Comparison of ENCODE assay signal across 30 cellular contexts in genomic region chr7:94366163-94366562, GRCh38. TPM values are rescaled to one million over a fixed set of nuclear protein-coding genes. Genes with fewer than 3 reads are reported as not detected.
"Had no signal": no experiment of that assay in that cellular context is flagged by ENCODE, and none has a peak within 500 bp of the region (broad histone marks: within the 10 kb centered on the region; RNA-seq: fewer than 3 reads in every experiment).

No MANE protein-coding gene starts in this region.

- H3K9me3 ChIP-seq: adrenal gland, esophagus squamous epithelium, pancreas, prostate gland, thyroid gland, upper lobe of right lung had no signal

- H3K9me3 Mint-ChIP-seq: immature natural killer cell had no signal

- H3K27me3 ChIP-seq: adrenal gland, ascending aorta, esophagus squamous epithelium, pancreas, sigmoid colon, thyroid gland, upper lobe of right lung had no signal

- ATAC-seq: activated CD4-positive, alpha-beta T cell treated with anti-CD3 and anti-CD28 coated beads for 36 hours; activated T-cell treated with anti-CD3 and anti-CD28 coated beads, Interleukin-2, amount 50 U/mL, for 72 hours; left colon; pancreas; stimulated activated memory B cell treated with anti-CD40 and anti-IgM and Interleukin-4, amounts not matched to agents 10 μg/mL and 1 μg/mL and 100 μg/mL, for 72 hours; stimulated activated naive CD8-positive, alpha-beta T cell treated with anti-CD3 and anti-CD28 coated beads, Interleukin-15, amount 100 ng/mL, for 72 hours; upper lobe of right lung had no signal

- H3K36me3 Mint-ChIP-seq: activated naive CD8-positive, alpha-beta T cell; immature natural killer cell; naive B cell; stimulated activated memory B cell treated with anti-CD40 and anti-IgM and Interleukin-4, amounts not matched to agents 10 μg/mL and 1 μg/mL and 100 μg/mL, for 72 hours had no signal

- H3K4me3 ChIP-seq: adrenal gland, ascending aorta, esophagus squamous epithelium, pancreas, prostate gland, sigmoid colon, thyroid gland, upper lobe of right lung had no signal

- H3K27ac ChIP-seq: adrenal gland, epithelial cell of prostate, esophagus squamous epithelium, pancreas, prostate gland, thyroid gland, upper lobe of right lung had no signal

- H3K27ac Mint-ChIP-seq: activated B cell treated with CpG ODN at 0.5 μM for 24 hours; activated CD4-positive, alpha-beta T cell treated with anti-CD3 and anti-CD28 coated beads for 36 hours; activated naive CD8-positive, alpha-beta T cell; activated T-cell treated with anti-CD3 and anti-CD28 coated beads, Interleukin-2, amount 50 U/mL, for 72 hours; immature natural killer cell; stimulated activated memory B cell treated with anti-CD40 and anti-IgM and Interleukin-4, amounts not matched to agents 10 μg/mL and 1 μg/mL and 100 μg/mL, for 72 hours had no signal

- H3K4me3 Mint-ChIP-seq: activated B cell treated with CpG ODN at 0.5 μM for 24 hours; activated CD4-positive, alpha-beta T cell treated with anti-CD3 and anti-CD28 coated beads for 36 hours; activated naive CD8-positive, alpha-beta T cell; activated T-cell treated with anti-CD3 and anti-CD28 coated beads, Interleukin-2, amount 50 U/mL, for 72 hours; brain; immature natural killer cell; mesothelial cell of epicardium; stimulated activated memory B cell treated with anti-CD40 and anti-IgM and Interleukin-4, amounts not matched to agents 10 μg/mL and 1 μg/mL and 100 μg/mL, for 72 hours; stimulated activated naive CD8-positive, alpha-beta T cell treated with anti-CD3 and anti-CD28 coated beads, Interleukin-15, amount 100 ng/mL, for 72 hours had no signal

- DNase-seq: activated B cell treated with CpG ODN at 0.5 μM for 24 hours; activated CD4-positive, alpha-beta T cell treated with anti-CD3 and anti-CD28 coated beads for 36 hours; activated naive CD4-positive, alpha-beta T cell; activated T-cell treated with anti-CD3 and anti-CD28 coated beads for 4 hours; activated T-cell treated with anti-CD3 and anti-CD28 coated beads, Interleukin-2, amount 50 U/mL, for 72 hours; adrenal gland; esophagus squamous epithelium; glutamatergic neuron; hypothalamus; kidney; left colon; naive B cell; pancreas; retina; sigmoid colon; small intestine; stimulated activated CD4-positive, alpha-beta T cell treated with anti-CD3 and anti-CD28 coated beads, Interleukin-1b, Interleukin-23, amount 100 ng/mL, for 48 hours; stimulated activated CD4-positive, alpha-beta T cell treated with anti-CD3 and anti-CD28 coated beads, Interleukin-4, amount 100 ng/mL, for 4 hours; stimulated activated CD8-positive, alpha-beta memory T cell treated with anti-CD3 and anti-CD28 coated beads, Interleukin-4, amount 100 ng/mL, for 48 hours; stimulated activated naive CD8-positive, alpha-beta T cell treated with anti-CD3 and anti-CD28 coated beads, Interleukin-15, amount 100 ng/mL, for 72 hours; thyroid gland; upper lobe of right lung had no signal

- H3K27me3 Mint-ChIP-seq: brain; stimulated activated memory B cell treated with anti-CD40 and anti-IgM and Interleukin-4, amounts not matched to agents 10 μg/mL and 1 μg/mL and 100 μg/mL, for 72 hours had no signal

- H3K4me1 ChIP-seq: pancreas, prostate gland had no signal

- H3K4me1 Mint-ChIP-seq: activated B cell treated with CpG ODN at 0.5 μM for 24 hours; activated CD4-positive, alpha-beta T cell treated with anti-CD3 and anti-CD28 coated beads for 36 hours; immature natural killer cell; naive B cell; stimulated activated memory B cell treated with anti-CD40 and anti-IgM and Interleukin-4, amounts not matched to agents 10 μg/mL and 1 μg/mL and 100 μg/mL, for 72 hours; stimulated activated naive CD8-positive, alpha-beta T cell treated with anti-CD3 and anti-CD28 coated beads, Interleukin-15, amount 100 ng/mL, for 72 hours had no signal

- H3K36me3 ChIP-seq: adrenal gland, ascending aorta, esophagus squamous epithelium, pancreas, prostate gland, sigmoid colon, thyroid gland, upper lobe of right lung had no signal

RNA-seq across cellular contexts. Expression of gene COL1A2, which starts 28.5 kb away (rescaled TPM):
- total RNA-seq: activated B cell treated with CpG ODN at 0.5 μM for 24 hours had no signal
- polyA plus RNA-seq: immature natural killer cell had no signal
